In the genomic region with DNA sequence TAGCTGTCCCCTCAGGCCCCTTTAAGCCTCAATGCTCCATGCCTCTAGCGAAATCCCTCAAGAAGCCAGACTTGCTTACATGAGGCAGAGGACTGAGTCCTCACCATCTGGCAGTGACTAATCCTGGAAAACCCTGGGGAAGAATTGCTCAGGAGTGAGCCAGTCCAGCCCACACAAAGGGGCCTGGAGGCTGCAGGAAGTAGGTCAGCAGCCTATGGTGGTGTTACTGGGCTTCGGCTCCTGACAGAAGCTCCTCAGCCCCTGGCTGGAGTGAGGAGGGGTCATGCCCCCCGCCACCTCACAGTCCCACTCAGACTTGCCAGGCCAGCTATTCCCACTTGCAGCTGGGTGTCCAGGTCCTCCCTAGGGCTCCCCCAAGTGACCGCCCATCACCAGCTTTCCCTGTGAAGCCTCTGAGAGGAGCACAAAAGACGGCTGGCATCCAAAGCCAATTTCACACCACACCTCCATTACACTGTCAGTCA, we compare ENCODE assay signal across 9 cellular contexts.
DNase-seq lines count a peak whose midpoint lies in the region; ATAC-seq and TF ChIP-seq lines count a peak whose summit lies in the region.
"Had no signal": no experiment of that assay in that cellular context is flagged by ENCODE, and none has a peak within 500 bp of the region (broad histone marks: within the 10 kb centered on the region; RNA-seq: fewer than 3 reads in every experiment).

No MANE protein-coding gene starts in this region.

- 0 out of 2 replicates have a peak, but pooled peaks cover 5% of the 10 kb centered on the region for H3K9me3 ChIP-seq in HUES48 (ENCODE audit: control insufficient read depth, insufficient read depth, low read length)

- H3K36me3 Mint-ChIP-seq in activated naive CD8-positive, alpha-beta T cell treated with anti-CD3 and anti-CD28 coated beads, Interleukin-2, amount 50 U/mL, for 24 hours (ENCODE audit: low read depth), result peaks cover 3% of the 10 kb centered on the region
- peaks cover 6 to 9% of the 10 kb centered on the region in 2 donors for H3K36me3 Mint-ChIP-seq in activated naive CD4-positive, alpha-beta T cell treated with anti-CD3 and anti-CD28 coated beads, Interleukin-2, amount 50 U/mL, for 72 hours

- H3K27me3 ChIP-seq in HUES48 (ENCODE audit: control insufficient read depth, insufficient read depth, low read length), result no peaks in the 10 kb centered on the region
- H3K27me3 ChIP-seq in brain microvascular endothelial cell (replicated peaks), result no peaks in the 10 kb centered on the region
- H3K27me3 ChIP-seq in kidney epithelial cell (ENCODE audit: control insufficient read depth, insufficient read depth, low read length), result no peaks in the 10 kb centered on the region
- H3K27me3 ChIP-seq: BLaER1 had no signal

- TF ChIP-seq CTCF in brain microvascular endothelial cell (IDR thresholded peaks at IDR 0.05; ENCODE audit: low read depth, low read length, missing control alignments) (no peak), kidney epithelial cell (IDR thresholded peaks at IDR 0.05; ENCODE audit: insufficient read depth, low read length, poor library complexity, severe bottlenecking) (no peak), GM10248 (IDR thresholded peaks at IDR 0.05; ENCODE audit: control extremely low read depth, extremely low read depth, low read depth, missing control alignments) (no peak)

- no peaks in the 10 kb centered on the region for H3K4me1 Mint-ChIP-seq in activated naive CD8-positive, alpha-beta T cell treated with anti-CD3 and anti-CD28 coated beads, Interleukin-2, amount 50 U/mL, for 24 hours

- in situ Hi-C loops in brain microvascular endothelial cell (cut with HindIII; ENCODE audit: low pct_ligation_motif_present, low sequenced_read_pairs), result no loop called here

- no peaks in the 10 kb centered on the region for H3K4me1 ChIP-seq in HUES48 (ENCODE audit: control insufficient read depth, insufficient read depth, low read length)
- H3K4me1 ChIP-seq: BLaER1 had no signal

- no peak for ATAC-seq in activated naive CD8-positive, alpha-beta T cell treated with anti-CD3 and anti-CD28 coated beads, Interleukin-2, amount 50 U/mL, for 24 hours
- ATAC-seq in activated naive CD4-positive, alpha-beta T cell treated with anti-CD3 and anti-CD28 coated beads, Interleukin-2, amount 50 U/mL, for 72 hours, result no peak
- ATAC-seq in GM19324 (IDR thresholded peaks at IDR 0.05; ENCODE audit: low FRiP score, unreplicated experiment), result no peak

- H3K9me3 Mint-ChIP-seq in activated naive CD8-positive, alpha-beta T cell treated with anti-CD3 and anti-CD28 coated beads, Interleukin-2, amount 50 U/mL, for 24 hours, result peaks cover 8% of the 10 kb centered on the region
- H3K9me3 Mint-ChIP-seq in activated naive CD4-positive, alpha-beta T cell treated with anti-CD3 and anti-CD28 coated beads, Interleukin-2, amount 50 U/mL, for 72 hours, result peaks cover 10 to 13% of the 10 kb centered on the region in 2 donors

- H3K4me3 Mint-ChIP-seq in activated naive CD8-positive, alpha-beta T cell treated with anti-CD3 and anti-CD28 coated beads, Interleukin-2, amount 50 U/mL, for 24 hours, result no peak overlapping the region

- H3K36me3 ChIP-seq in HUES48 (ENCODE audit: control insufficient read depth, insufficient read depth, low read length), result no peaks in the 10 kb centered on the region
- no peaks in the 10 kb centered on the region for H3K36me3 ChIP-seq in brain microvascular endothelial cell (replicated peaks)
- H3K36me3 ChIP-seq in kidney epithelial cell (ENCODE audit: control insufficient read depth, insufficient read depth, low read length), result no peaks in the 10 kb centered on the region
- H3K36me3 ChIP-seq: BLaER1 had no signal

- no peak overlapping the region for H3K27ac Mint-ChIP-seq in activated naive CD8-positive, alpha-beta T cell treated with anti-CD3 and anti-CD28 coated beads, Interleukin-2, amount 50 U/mL, for 24 hours
- no peak overlapping the region for H3K27ac Mint-ChIP-seq in activated naive CD4-positive, alpha-beta T cell treated with anti-CD3 and anti-CD28 coated beads, Interleukin-2, amount 50 U/mL, for 72 hours

- H3K27me3 Mint-ChIP-seq in activated naive CD8-positive, alpha-beta T cell treated with anti-CD3 and anti-CD28 coated beads, Interleukin-2, amount 50 U/mL, for 24 hours, result no peaks in the 10 kb centered on the region

- H3K4me3 ChIP-seq in HUES48 (ENCODE audit: low read depth, low read length) (no peak overlapping the region), brain microvascular endothelial cell (ENCODE audit: low read depth, low read length) (no peak overlapping the region), kidney epithelial cell (ENCODE audit: low read depth, low read length) (no peak overlapping the region)
- H3K4me3 ChIP-seq: BLaER1 had no signal

- H3K9ac ChIP-seq in HUES48 (ENCODE audit: low read depth, low read length), result no peak overlapping the region
- H3K9ac ChIP-seq: BLaER1 had no signal

- POLR2A ChIA-PET in GM10248 (lab: Yijun Ruan, JAX), result no interaction called here

- H3K27ac ChIP-seq in HUES48 (ENCODE audit: low read depth, low read length) (peak overlapping the region; percentile 14), brain microvascular endothelial cell (peak overlapping the region; percentile 89)
- H3K27ac ChIP-seq: BLaER1 had no signal

- CTCF ChIA-PET in GM10248 (lab: Yijun Ruan, JAX), result interaction anchor here (1.9 kb wide), 1 partner anchor 10 kb away, joined by 6 read pairs; no protein-coding TSS in a partner anchor

- DNase-seq in A172 (ENCODE audit: low spot score) (peak; percentile 97), brain microvascular endothelial cell (peak; percentile 96), kidney epithelial cell (ENCODE audit: low read depth) (peak; percentile 96), GM10248 (ENCODE audit: extremely low spot score) (no peak)
- DNase-seq in activated naive CD8-positive, alpha-beta T cell treated with anti-CD3 and anti-CD28 coated beads, Interleukin-2, amount 50 U/mL, for 24 hours, result no peak
- DNase-seq in activated naive CD4-positive, alpha-beta T cell treated with anti-CD3 and anti-CD28 coated beads, Interleukin-2, amount 50 U/mL, for 72 hours (ENCODE audit: low spot score in 2 of 2), result no peak

Comparison
In these comparisons a context has a peak if more than half of its experiments do, and no peak if none do; other contexts are left out.
1. DNase-seq: peak in A172 (single experiment), brain microvascular endothelial cell (single experiment) and kidney epithelial cell (single experiment); none in activated naive CD8-positive, alpha-beta T cell treated with anti-CD3 and anti-CD28 coated beads, Interleukin-2, amount 50 U/mL, for 24 hours (single experiment), GM10248 (single experiment) and activated naive CD4-positive, alpha-beta T cell treated with anti-CD3 and anti-CD28 coated beads, Interleukin-2, amount 50 U/mL, for 72 hours (0 of 2).